Comparison of ENCODE assay signal across 2 cellular contexts in the genomic region with DNA sequence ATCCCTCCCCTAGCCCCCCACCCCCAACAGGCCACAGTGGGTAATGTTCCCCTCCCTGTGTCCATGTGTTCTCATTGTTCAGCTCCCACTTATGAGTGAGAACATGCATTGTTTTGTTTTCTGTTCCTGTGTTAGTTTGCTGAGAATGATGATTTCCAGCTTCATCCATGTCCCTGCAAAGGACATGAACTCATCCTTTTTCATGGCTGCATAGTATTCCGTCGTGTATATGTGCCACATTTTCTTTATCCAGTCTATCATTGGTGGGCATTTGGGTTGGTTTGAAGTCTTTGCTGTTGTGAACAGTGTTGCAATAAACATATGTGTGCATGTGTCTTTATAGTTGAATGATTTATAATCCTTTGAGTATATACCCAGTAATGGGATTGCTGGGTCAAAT. TPM values are rescaled to one million over a fixed set of nuclear protein-coding genes. Genes with fewer than 3 reads are reported as not detected.
"Had no signal": no experiment of that assay in that cellular context is flagged by ENCODE, and none has a peak within 500 bp of the region (broad histone marks: within the 10 kb centered on the region; RNA-seq: fewer than 3 reads in every experiment).

No MANE protein-coding gene starts in this region.

RNA-seq across cellular contexts. Expression of a gene that starts 38.5 kb away (rescaled TPM):
- total RNA-seq: GM23248, HFFc6 had no signal
- polyA plus RNA-seq: GM23248 had no signal
